In genomic region chr4:131013226-131013625, GRCh38 we compare ENCODE assay signal across 10 cellular contexts.
"Had no signal": no experiment of that assay in that cellular context is flagged by ENCODE, and none has a peak within 500 bp of the region (broad histone marks: within the 10 kb centered on the region; RNA-seq: fewer than 3 reads in every experiment).

No MANE protein-coding gene starts in this region.

- H3K4me3 Mint-ChIP-seq: HFFc6, IgD-negative memory B cell had no signal

- H3K9me3 ChIP-seq: HAP-1 had no signal

- H3K4me1 Mint-ChIP-seq: IgD-negative memory B cell had no signal

- DNase-seq: GOT3, H7, HFFc6, KBM-7 had no signal

- H3K4me2 ChIP-seq: KMS-11 had no signal

- H3K4me1 ChIP-seq: HAP-1 had no signal

- H3K4me3 ChIP-seq: HAP-1 had no signal

- H3K36me3 ChIP-seq: HAP-1 had no signal

- ATAC-seq: HCT116, HepG2 had no signal

- H3K36me3 Mint-ChIP-seq: IgD-negative memory B cell had no signal

- H3K27ac ChIP-seq: HL-60, KMS-11 had no signal

- H3K27me3 Mint-ChIP-seq: IgD-negative memory B cell had no signal

- H3K27ac Mint-ChIP-seq: HFFc6, IgD-negative memory B cell had no signal
